Comparison of ENCODE assay signal across 12 cellular contexts in the genomic region with DNA sequence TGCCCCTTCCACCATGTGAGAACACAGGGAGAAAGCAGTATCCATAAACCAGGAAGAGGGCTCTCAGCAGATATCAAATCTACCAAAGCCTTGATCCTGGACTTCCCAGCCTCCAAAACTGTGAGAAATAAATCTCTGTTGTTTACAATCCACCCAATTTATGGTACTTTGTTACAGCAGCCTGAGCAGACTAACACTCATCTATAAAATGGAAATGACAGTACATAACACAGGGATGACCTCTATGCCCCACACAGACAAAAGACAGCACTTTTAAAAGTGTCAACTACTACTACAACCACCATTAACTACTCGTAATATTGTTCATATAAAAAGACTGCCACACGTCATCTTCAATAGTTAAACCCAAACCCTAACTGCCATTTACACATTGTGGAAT.
"Had no signal": no experiment of that assay in that cellular context is flagged by ENCODE, and none has a peak within 500 bp of the region (broad histone marks: within the 10 kb centered on the region; RNA-seq: fewer than 3 reads in every experiment).

No MANE protein-coding gene starts in this region.

- ATAC-seq: activated T-cell treated with anti-CD3 and anti-CD28 coated beads, Interleukin-2, amount 50 U/mL, for 72 hours; natural killer cell treated with Interleukin-12 subunit alpha and Interleukin-12 subunit beta and Interleukin-15 and Interleukin-18, amount 100 ng/mL, for 72 hours; sciatic nerve; upper lobe of right lung had no signal

- H3K27me3 Mint-ChIP-seq: activated B cell treated with CpG ODN at 0.5 μM for 24 hours; natural killer cell treated with Interleukin-12 subunit alpha and Interleukin-12 subunit beta and Interleukin-15 and Interleukin-18, amount 100 ng/mL, for 72 hours; stimulated activated naive CD8-positive, alpha-beta T cell treated with anti-CD3 and anti-CD28 coated beads, Interleukin-15, Interleukin-2, amounts not matched to agents 100 ng/mL and 50 ng/mL, for 24 hours had no signal

- H3K9me3 Mint-ChIP-seq: activated B cell treated with CpG ODN at 0.5 μM for 24 hours; activated CD4-positive, alpha-beta T cell treated with anti-CD3 and anti-CD28 coated beads, Interleukin-2, amount 10 ng/mL, durations not matched to agents 24 days and 14 days; natural killer cell treated with Interleukin-12 subunit alpha and Interleukin-12 subunit beta and Interleukin-15 and Interleukin-18, amount 100 ng/mL, for 72 hours; stimulated activated naive CD8-positive, alpha-beta T cell treated with anti-CD3 and anti-CD28 coated beads, Interleukin-15, Interleukin-2, amounts not matched to agents 100 ng/mL and 50 ng/mL, for 24 hours had no signal

- H3K4me3 Mint-ChIP-seq: activated B cell treated with CpG ODN at 0.5 μM for 24 hours; activated CD4-positive, alpha-beta T cell treated with anti-CD3 and anti-CD28 coated beads, Interleukin-2, amount 10 ng/mL, durations not matched to agents 24 days and 14 days; activated T-cell treated with anti-CD3 and anti-CD28 coated beads, Interleukin-2, amount 50 U/mL, for 72 hours; natural killer cell treated with Interleukin-12 subunit alpha and Interleukin-12 subunit beta and Interleukin-15 and Interleukin-18, amount 100 ng/mL, for 72 hours; stimulated activated naive CD8-positive, alpha-beta T cell treated with anti-CD3 and anti-CD28 coated beads, Interleukin-15, Interleukin-2, amounts not matched to agents 100 ng/mL and 50 ng/mL, for 24 hours had no signal

- H3K27me3 ChIP-seq: spleen, upper lobe of right lung had no signal

- H3K36me3 ChIP-seq: spleen, upper lobe of right lung had no signal

- H3K27ac Mint-ChIP-seq: activated B cell treated with CpG ODN at 0.5 μM for 24 hours; activated CD4-positive, alpha-beta T cell treated with anti-CD3 and anti-CD28 coated beads, Interleukin-2, amount 10 ng/mL, durations not matched to agents 24 days and 14 days; activated T-cell treated with anti-CD3 and anti-CD28 coated beads, Interleukin-2, amount 50 U/mL, for 72 hours; natural killer cell treated with Interleukin-12 subunit alpha and Interleukin-12 subunit beta and Interleukin-15 and Interleukin-18, amount 100 ng/mL, for 72 hours; stimulated activated naive CD8-positive, alpha-beta T cell treated with anti-CD3 and anti-CD28 coated beads, Interleukin-15, Interleukin-2, amounts not matched to agents 100 ng/mL and 50 ng/mL, for 24 hours had no signal

- H3K9me3 ChIP-seq: spleen, upper lobe of right lung had no signal

- H3K36me3 Mint-ChIP-seq: natural killer cell treated with Interleukin-12 subunit alpha and Interleukin-12 subunit beta and Interleukin-15 and Interleukin-18, amount 100 ng/mL, for 72 hours had no signal

- H3K27ac ChIP-seq: spleen, upper lobe of right lung had no signal

- DNase-seq: activated B cell treated with CpG ODN at 0.5 μM for 24 hours; activated CD4-positive, alpha-beta T cell treated with anti-CD3 and anti-CD28 coated beads, Interleukin-2, amount 10 ng/mL, durations not matched to agents 24 days and 14 days; activated CD8-positive, alpha-beta memory T cell treated with anti-CD3 and anti-CD28 coated beads, Interleukin-2, amount 50 U/mL, for 48 hours; activated gamma-delta T cell treated with Interleukin-2 at 50 U/mL for 16 hours; activated T-cell treated with anti-CD3 and anti-CD28 coated beads, Interleukin-2, amount 50 U/mL, for 72 hours; aorta; spleen; T-helper 2 cell; upper lobe of right lung had no signal

- H3K4me3 ChIP-seq: spleen, upper lobe of right lung had no signal
